ENCODE assay signal across 14 cellular contexts in genomic region chr19:23392706-23393105, GRCh38. TPM values are rescaled to one million over a fixed set of nuclear protein-coding genes. Genes with fewer than 3 reads are reported as not detected.
DNase-seq lines count a peak whose midpoint lies in the region; FAIRE-seq and TF ChIP-seq lines count a peak whose summit lies in the region.
"Had no signal": no experiment of that assay in that cellular context is flagged by ENCODE, and none has a peak within 500 bp of the region (broad histone marks: within the 10 kb centered on the region; RNA-seq: fewer than 3 reads in every experiment).

No MANE protein-coding gene starts in this region.

- TF ChIP-seq CTCF in glutamatergic neuron (IDR thresholded peaks at IDR 0.05; ENCODE audit: partially characterized antibody, unreplicated experiment) (no peak), kidney (IDR thresholded peaks at IDR 0.05; ENCODE audit: borderline replicate concordance, extremely low read depth, insufficient read depth) (no peak)

- H3K27ac ChIP-seq in trophoblast cell (ENCODE audit: low read depth, low read length) (peak overlapping the region; percentile 70), kidney (ENCODE audit: low read depth in 2 of 2, low read length in 2 of 2) (no peak overlapping the region)
- H3K27ac ChIP-seq: SJCRH30 had no signal

- no peak overlapping the region for H4K91ac ChIP-seq in trophoblast cell (ENCODE audit: low read depth, low read length)

- peaks cover 49% of the 10 kb centered on the region for H3K4me1 Mint-ChIP-seq in activated naive CD4-positive, alpha-beta T cell treated with anti-CD3 and anti-CD28 coated beads, Interleukin-2, amount 50 U/mL, for 24 hours
- H3K4me1 Mint-ChIP-seq in glutamatergic neuron (ENCODE audit: low read depth, unreplicated experiment), result peaks cover 16% of the 10 kb centered on the region

- no peak overlapping the region for H2AFZ ChIP-seq in trophoblast cell (ENCODE audit: insufficient read depth, low read length, poor library complexity)

- no peak overlapping the region for H2AK5ac ChIP-seq in trophoblast cell (ENCODE audit: low read length)

- H3K4me1 ChIP-seq in trophoblast cell (ENCODE audit: control insufficient read depth in 1 of 2, insufficient read depth in 2 of 2, low read length in 2 of 2) (peaks cover 4 to 10% of the 10 kb centered on the region in 2 experiments), kidney (ENCODE audit: control insufficient read depth in 1 of 2, insufficient read depth in 1 of 2, low read depth in 1 of 2, low read length in 2 of 2) (peaks cover 13 to 16% of the 10 kb centered on the region in 2 donors)
- H3K4me1 ChIP-seq: SJCRH30 had no signal

- H3K27ac Mint-ChIP-seq in activated naive CD4-positive, alpha-beta T cell treated with anti-CD3 and anti-CD28 coated beads, Interleukin-2, amount 50 U/mL, for 24 hours, result no peak overlapping the region
- H3K27ac Mint-ChIP-seq in glutamatergic neuron (ENCODE audit: unreplicated experiment), result peak overlapping the region; percentile 48

- peaks cover 28% of the 10 kb centered on the region for H3K36me3 Mint-ChIP-seq in activated naive CD4-positive, alpha-beta T cell treated with anti-CD3 and anti-CD28 coated beads, Interleukin-2, amount 50 U/mL, for 24 hours
- H3K36me3 Mint-ChIP-seq in glutamatergic neuron (ENCODE audit: unreplicated experiment), result peaks cover 4% of the 10 kb centered on the region

- no peak for DNase-seq in activated naive CD4-positive, alpha-beta T cell treated with Interleukin-2 at 50 U/mL for 16 hours
- DNase-seq in NCI-H226 (peak; percentile 43), glutamatergic neuron (no peak), trophoblast cell (peak; percentile 35 to 81), kidney (no peak), NCI-H69 (lab: John Stamatoyannopoulos, UW) (no peak), NCI-H1092 treated with DMSO at 0.1 percent for 48 hours (lab: John Stamatoyannopoulos, UW) (no peak)
- DNase-seq: activated naive CD4-positive, alpha-beta T cell treated with anti-CD3 and anti-CD28 coated beads for 36 hours; cerebellar nuclear complex; NCI-H1092; SJCRH30; stimulated activated naive CD4-positive, alpha-beta T cell had no signal

- no peak overlapping the region for H3K14ac ChIP-seq in trophoblast cell (ENCODE audit: low read length)

- no CpG with 5 or more reads among the region's 3 CpGs for WGBS in trophoblast cell (ENCODE audit: extremely low coverage, insufficient coverage, insufficient read length)

- H3K27me3 Mint-ChIP-seq in activated naive CD4-positive, alpha-beta T cell treated with anti-CD3 and anti-CD28 coated beads, Interleukin-2, amount 50 U/mL, for 24 hours, result no peaks in the 10 kb centered on the region
- peaks cover 8% of the 10 kb centered on the region for H3K27me3 Mint-ChIP-seq in glutamatergic neuron (ENCODE audit: unreplicated experiment)

- H3K9ac ChIP-seq in trophoblast cell (ENCODE audit: low read length), result no peak overlapping the region
- peak overlapping the region in 1 of 2 donors; percentile 55 for H3K9ac ChIP-seq in kidney (ENCODE audit: low read length in 2 of 2)

- no peak for FAIRE-seq in kidney (lab: Jason Lieb, UNC)
- FAIRE-seq: H1 had no signal

- H3K79me2 ChIP-seq in trophoblast cell (ENCODE audit: control insufficient read depth, insufficient read depth, low read length, poor library complexity), result peaks cover 9% of the 10 kb centered on the region

- no peak overlapping the region for H3K18ac ChIP-seq in trophoblast cell (ENCODE audit: low read length)

- no peak overlapping the region for H2BK120ac ChIP-seq in trophoblast cell (ENCODE audit: insufficient read depth, low read length, poor library complexity)

- H4K12ac ChIP-seq in trophoblast cell (ENCODE audit: low read depth, low read length), result no peak overlapping the region

- H3K9me3 ChIP-seq in trophoblast cell (ENCODE audit: insufficient read depth, low read depth, low read length) (no peaks in the 10 kb centered on the region), kidney (ENCODE audit: control insufficient read depth in 1 of 2, low read length in 2 of 2) (no peaks in the 10 kb centered on the region)

- no peak overlapping the region for H2BK12ac ChIP-seq in trophoblast cell (ENCODE audit: low read length)

- H3K23ac ChIP-seq in trophoblast cell (ENCODE audit: low read length), result no peak overlapping the region

- no peak overlapping the region for H3K4me3 ChIP-seq in trophoblast cell (ENCODE audit: low read depth, low read length)
- H3K4me3 ChIP-seq in kidney (ENCODE audit: low read length in 2 of 2), result peak overlapping the region in 1 of 2 donors; percentile 97
- H3K4me3 ChIP-seq: SJCRH30 had no signal

- no peak overlapping the region for H4K8ac ChIP-seq in trophoblast cell (ENCODE audit: low read depth, low read length)

- H3K4ac ChIP-seq in trophoblast cell (ENCODE audit: low read depth, low read length), result no peak overlapping the region

- H3K4me3 Mint-ChIP-seq in activated naive CD4-positive, alpha-beta T cell treated with anti-CD3 and anti-CD28 coated beads, Interleukin-2, amount 50 U/mL, for 24 hours, result peak overlapping the region; percentile 54
- peak overlapping the region; percentile 60 for H3K4me3 Mint-ChIP-seq in glutamatergic neuron (ENCODE audit: unreplicated experiment)

- no peaks in the 10 kb centered on the region for H3K27me3 ChIP-seq in trophoblast cell (ENCODE audit: insufficient read depth, low read length)
- H3K27me3 ChIP-seq: SJCRH30 had no signal

- intact Hi-C loops in kidney (cut with DNase I), result no loop called here

- peaks cover 8% of the 10 kb centered on the region for H3K9me3 Mint-ChIP-seq in activated naive CD4-positive, alpha-beta T cell treated with anti-CD3 and anti-CD28 coated beads, Interleukin-2, amount 50 U/mL, for 24 hours
- H3K9me3 Mint-ChIP-seq in glutamatergic neuron (ENCODE audit: unreplicated experiment), result peaks cover 11% of the 10 kb centered on the region

- H2BK5ac ChIP-seq in trophoblast cell (ENCODE audit: low read depth, low read length, poor library complexity), result no peak overlapping the region

- H3K36me3 ChIP-seq in trophoblast cell (ENCODE audit: control insufficient read depth in 1 of 2, insufficient read depth in 2 of 2, low read length in 2 of 2) (peaks cover 0 to 2% of the 10 kb centered on the region in 2 experiments), kidney (ENCODE audit: control insufficient read depth in 1 of 2, insufficient read depth in 2 of 2, low read length in 2 of 2) (peaks cover 0 to 2% of the 10 kb centered on the region in 2 donors)

- peaks cover 8% of the 10 kb centered on the region for H3K79me1 ChIP-seq in trophoblast cell (ENCODE audit: low read length)

- peak overlapping the region; percentile 55 for H3K4me2 ChIP-seq in trophoblast cell (ENCODE audit: low read length)

RNA-seq across cellular contexts. Expression of gene ZNF91, which starts 2.6 kb away (rescaled TPM):
- total RNA-seq in glutamatergic neuron (ENCODE audit: unreplicated experiment), result 160 TPM
- 17.2 and 18.3 TPM in 2 replicates for polyA plus RNA-seq in trophoblast cell (2013)
- total RNA-seq in kidney, result 68.5 TPM
- polyA plus RNA-seq in kidney (ENCODE audit: insufficient read depth, low read depth, low replicate concordance), result 16.3 TPM

Comparison
In these comparisons a context has a peak if more than half of its experiments do, and no peak if none do; other contexts are left out.
1. DNase-seq: peak in NCI-H226 (single experiment) and trophoblast cell (2 of 2); none in activated naive CD4-positive, alpha-beta T cell treated with Interleukin-2 at 50 U/mL for 16 hours (single experiment), glutamatergic neuron (single experiment), kidney (single experiment), NCI-H69 (single experiment) and NCI-H1092 treated with DMSO at 0.1 percent for 48 hours (single experiment).